ENCODE assay signal across 9 cellular contexts in the genomic region with DNA sequence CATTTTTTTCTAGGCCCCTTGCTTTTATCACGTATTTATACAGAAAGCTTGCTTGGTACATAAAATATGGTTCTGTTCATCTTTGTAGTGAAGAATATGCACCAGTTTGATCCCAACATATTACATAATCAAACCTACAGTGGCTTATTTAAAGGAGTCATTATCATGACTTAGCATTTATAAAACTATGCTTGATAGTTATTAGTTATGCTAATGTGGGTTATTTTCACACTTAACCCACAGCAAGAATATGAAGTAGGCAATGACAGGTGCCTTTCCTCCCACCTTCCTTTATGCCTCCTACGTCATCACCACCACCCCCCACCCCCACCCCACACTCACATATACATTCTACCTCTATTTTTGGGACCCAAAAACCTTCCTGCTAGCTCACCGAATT. TPM values are rescaled to one million over a fixed set of nuclear protein-coding genes. Genes with fewer than 3 reads are reported as not detected.
DNase-seq lines count a peak whose midpoint lies in the region; ATAC-seq and TF ChIP-seq lines count a peak whose summit lies in the region.
"Had no signal": no experiment of that assay in that cellular context is flagged by ENCODE, and none has a peak within 500 bp of the region (broad histone marks: within the 10 kb centered on the region; RNA-seq: fewer than 3 reads in every experiment).

No MANE protein-coding gene starts in this region.

- TF ChIP-seq EP300 in esophagus muscularis mucosa (IDR thresholded peaks at IDR 0.05), result no peak
- TF ChIP-seq EP300 in stomach (IDR thresholded peaks at IDR 0.05), result no peak

- DNase-seq in activated CD4-positive, CD25-positive, alpha-beta regulatory T cell (lab: John Stamatoyannopoulos, UW), result no peak
- DNase-seq in SK-N-MC (ENCODE audit: low read depth, low spot score) (no peak), esophagus muscularis mucosa (ENCODE audit: extremely low spot score) (no peak), stomach (no peak), osteocyte (ENCODE audit: extremely low spot score, unreplicated experiment) (no peak), UCSD-AML1 (lab: John Stamatoyannopoulos, UW; ENCODE audit: unreplicated experiment) (no peak), HK-2 (ENCODE audit: unreplicated experiment) (no peak)

- no peaks in the 10 kb centered on the region for H3K9me3 Mint-ChIP-seq in osteocyte (ENCODE audit: unreplicated experiment)

- intact Hi-C loops in esophagus muscularis mucosa (cut with DNase I), result no loop called here
- intact Hi-C loops in stomach (cut with DNase I; ENCODE audit: low total_unique reads), result no loop called here

- peak; percentile 58 to 67 for ATAC-seq in activated CD4-positive, CD25-positive, alpha-beta regulatory T cell treated with anti-CD3 and anti-CD28 coated beads, Interleukin-2, amount 50 U/mL, for 24 hours

- no peaks in the 10 kb centered on the region for H3K27me3 Mint-ChIP-seq in osteocyte (ENCODE audit: unreplicated experiment)

- H3K9me3 ChIP-seq in SK-N-MC (ENCODE audit: low read depth, low read length), result no peaks in the 10 kb centered on the region
- no peaks in the 10 kb centered on the region for H3K9me3 ChIP-seq in esophagus muscularis mucosa
- H3K9me3 ChIP-seq in stomach, result no peaks in the 10 kb centered on the region
- H3K9me3 ChIP-seq: SJSA1 had no signal

- peaks cover 15% of the 10 kb centered on the region for H3K4me1 Mint-ChIP-seq in osteocyte (ENCODE audit: unreplicated experiment)

- H3K36me3 ChIP-seq in SK-N-MC (ENCODE audit: insufficient read depth, low read length) (peaks cover 46% of the 10 kb centered on the region), esophagus muscularis mucosa (peaks cover 49 to 69% (median 59%) of the 10 kb centered on the region in 4 donors), stomach (peaks cover 44 to 66% (median 62%) of the 10 kb centered on the region in 4 donors)

- TF ChIP-seq POLR2A in esophagus muscularis mucosa (IDR thresholded peaks at IDR 0.05; ENCODE audit: low read depth) (no peak), stomach (IDR thresholded peaks at IDR 0.05) (no peak)

- H3K36me3 Mint-ChIP-seq in osteocyte (ENCODE audit: unreplicated experiment), result peaks cover 51% of the 10 kb centered on the region

- 50% methylated on average over 3 of the region's 3 CpGs for WGBS in esophagus muscularis mucosa
- WGBS in stomach, 5 donors, result 65 to 74% (median 71%) methylated on average over 3 of the region's 3 CpGs

- H3K27me3 ChIP-seq in esophagus muscularis mucosa (no peaks in the 10 kb centered on the region), stomach (no peaks in the 10 kb centered on the region)
- H3K27me3 ChIP-seq: SJSA1 had no signal

- no peak overlapping the region for H3K4me3 ChIP-seq in SK-N-MC
- H3K4me3 ChIP-seq in esophagus muscularis mucosa, result no peak overlapping the region
- H3K4me3 ChIP-seq in stomach, result peak overlapping the region in 1 of 4 donors; percentile 11
- H3K4me3 ChIP-seq: SJSA1 had no signal

- H3K4me1 ChIP-seq in esophagus muscularis mucosa (peaks cover 54 to 74% (median 65%) of the 10 kb centered on the region in 4 donors), stomach (peaks cover 46 to 95% (median 59%) of the 10 kb centered on the region in 4 donors)

- TF ChIP-seq CTCF in esophagus muscularis mucosa (IDR thresholded peaks at IDR 0.05) (no peak), stomach (IDR thresholded peaks at IDR 0.05) (no peak), osteocyte (IDR thresholded peaks at IDR 0.05) (no peak)

- H3K4me3 Mint-ChIP-seq in osteocyte (ENCODE audit: unreplicated experiment), result no peak overlapping the region

- H3K9ac ChIP-seq in SK-N-MC (ENCODE audit: insufficient read length), result no peak overlapping the region

- H3K27ac ChIP-seq in SK-N-MC, result peak overlapping the region; percentile 39; the same call in 1 of the 2 replicates
- peak overlapping the region; percentile 46 to 63 (median 50) for H3K27ac ChIP-seq in esophagus muscularis mucosa (replicated peaks in 1 of 4)
- peak overlapping the region in 4 of 5 donors; percentile 68 to 86 (median 79) for H3K27ac ChIP-seq in stomach
- H3K27ac ChIP-seq: SJSA1 had no signal

- no peak overlapping the region for H3K27ac Mint-ChIP-seq in osteocyte (ENCODE audit: unreplicated experiment)

RNA-seq across cellular contexts. Expression of a gene that starts 19.8 kb away (rescaled TPM):
- total RNA-seq in esophagus muscularis mucosa, result 100 to 1,000 TPM; 412 to 468 (median 442) TPM
- 100 to 1,000 TPM in 4 of 5 donors, 10 to 100 TPM in 1; 99.1 to 252 (median 145) TPM for total RNA-seq in stomach
- 100 to 1,000 TPM in 2 of 3 donors, 10 to 100 TPM in 1; 95.5 to 185 (median 162) TPM for polyA plus RNA-seq in stomach
- 367 and 376 TPM in 2 replicates for total RNA-seq in osteocyte

RNA-seq across cellular contexts. Expression of a gene that starts 36.7 kb away (rescaled TPM):
- total RNA-seq in esophagus muscularis mucosa, result 10 to 100 TPM; 44.1 to 75.2 (median 50.0) TPM
- 10 to 100 TPM in 4 of 5 donors, 1 to 10 TPM in 1; 3.5 to 79.9 (median 39.6) TPM for total RNA-seq in stomach
- 10 to 100 TPM; 19.7 to 34.6 (median 32.1) TPM for polyA plus RNA-seq in stomach
- 62.6 and 72.1 TPM in 2 replicates for total RNA-seq in osteocyte
